10 cellular contexts compared by ENCODE assay signal in the genomic region with DNA sequence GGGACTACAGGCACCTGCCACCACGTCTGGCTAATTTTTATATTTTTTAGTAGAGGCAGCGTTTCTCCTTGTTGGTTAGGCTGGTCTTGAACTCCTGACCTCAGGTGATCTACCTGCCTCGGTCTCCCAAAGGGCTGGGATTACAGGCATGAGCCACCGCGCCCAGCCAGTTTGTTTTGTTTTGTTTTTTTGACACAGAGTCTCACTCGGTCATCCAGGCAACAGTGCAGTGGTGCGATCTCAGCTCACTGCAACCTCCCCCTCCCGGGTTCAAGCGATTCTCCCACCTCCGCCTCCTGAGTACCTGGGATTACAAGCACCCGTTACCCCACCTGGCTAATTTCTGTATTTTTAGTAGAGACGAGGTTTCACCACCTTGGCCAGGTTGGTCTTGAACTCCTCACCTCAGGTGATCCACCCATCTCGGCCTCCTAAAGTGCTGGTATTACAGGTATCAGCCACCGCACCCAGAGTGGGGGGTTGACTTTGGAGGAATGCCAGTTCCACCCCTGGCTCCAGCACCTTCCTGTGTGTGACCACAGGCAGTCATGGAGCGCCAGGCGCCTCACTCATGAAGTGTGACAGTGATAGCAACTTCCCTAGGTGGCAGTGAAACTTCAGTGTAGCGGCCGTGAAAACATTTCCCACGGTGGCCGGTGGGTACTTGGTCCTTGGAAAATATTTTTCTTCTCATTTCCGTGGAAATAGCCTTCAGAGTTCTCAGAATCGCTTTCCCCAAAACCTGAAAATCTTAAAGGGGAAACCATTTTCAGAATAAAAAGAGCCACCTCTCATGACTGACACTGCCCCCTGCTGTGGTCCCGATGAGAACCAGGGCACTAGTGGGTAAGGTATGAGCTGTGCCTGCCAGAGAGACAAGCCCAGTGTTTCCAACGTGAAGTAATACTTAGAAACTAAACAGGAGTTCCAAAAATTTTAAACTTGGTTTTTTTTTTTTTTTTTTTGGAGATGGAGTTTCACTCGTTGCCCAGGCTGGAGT. TPM values are rescaled to one million over a fixed set of nuclear protein-coding genes. Genes with fewer than 3 reads are reported as not detected.
DNase-seq lines count a peak whose midpoint lies in the region; TF ChIP-seq lines count a peak whose summit lies in the region.
"Had no signal": no experiment of that assay in that cellular context is flagged by ENCODE, and none has a peak within 500 bp of the region (broad histone marks: within the 10 kb centered on the region; RNA-seq: fewer than 3 reads in every experiment).

No MANE protein-coding gene starts in this region.

- H3K27me3 Mint-ChIP-seq in activated CD4-positive, alpha-beta memory T cell treated with anti-CD3 and anti-CD28 coated beads for 36 hours = peaks cover 20% of the 10 kb centered on the region
- peaks cover 6% of the 10 kb centered on the region for H3K27me3 Mint-ChIP-seq in glutamatergic neuron (ENCODE audit: unreplicated experiment)

- H3K27me3 ChIP-seq in liver (ENCODE audit: control insufficient read depth in 4 of 4, insufficient read depth in 4 of 4, low read length in 3 of 4) (no peaks in the 10 kb centered on the region), SJCRH30 (no peaks in the 10 kb centered on the region)

- POLR2A ChIA-PET in activated CD4-positive, alpha-beta memory T cell treated with anti-CD3 and anti-CD28 coated beads for 36 hours (lab: Charles Lee) = interaction anchor here (0.7 kb wide), 1 partner anchor 190 kb away, joined by 4 read pairs; no protein-coding TSS in a partner anchor

- H3K4me1 Mint-ChIP-seq in activated CD4-positive, alpha-beta memory T cell treated with anti-CD3 and anti-CD28 coated beads for 36 hours (ENCODE audit: low read depth) = peaks cover 35% of the 10 kb centered on the region
- peaks cover 5% of the 10 kb centered on the region for H3K4me1 Mint-ChIP-seq in glutamatergic neuron (ENCODE audit: low read depth, unreplicated experiment)

- TF ChIP-seq CTCF in C4-2B (conservative IDR thresholded peaks at IDR 0.05) (peak; percentile 21), GM12872 (IDR thresholded peaks at IDR 0.05; ENCODE audit: insufficient read depth, low read depth, low read length) (peak; percentile 37; the same call in 2 of the 3 replicates), liver (IDR thresholded peaks at IDR 0.05; ENCODE audit: low read depth, low read length, missing input control) (no peak), glutamatergic neuron (IDR thresholded peaks at IDR 0.05; ENCODE audit: partially characterized antibody, unreplicated experiment) (no peak)

- peaks cover 2% of the 10 kb centered on the region for H3K36me3 Mint-ChIP-seq in activated CD4-positive, alpha-beta memory T cell treated with anti-CD3 and anti-CD28 coated beads for 36 hours
- peaks cover 8% of the 10 kb centered on the region for H3K36me3 Mint-ChIP-seq in glutamatergic neuron (ENCODE audit: unreplicated experiment)

- peak; percentile 45 for DNase-seq in activated CD4-positive, alpha-beta memory T cell treated with anti-CD3 and anti-CD28 coated beads for 36 hours
- no peak for DNase-seq in glutamatergic neuron
- no peak for DNase-seq in SJCRH30
- DNase-seq in NCI-H2196 treated with DMSO at 0.1 percent for 48 hours (lab: John Stamatoyannopoulos, UW; ENCODE audit: unreplicated experiment) = no peak
- DNase-seq: caudate nucleus; NK-92 treated with Interleukin-12 subunit alpha and Interleukin-12 subunit beta, amount 100 ng/mL, for 24 hours had no signal

- peak; percentile 17 to 46 for TF ChIP-seq RAD21 in liver (IDR thresholded peaks at IDR 0.05)

- H3K9me3 ChIP-seq in liver (ENCODE audit: control insufficient read depth in 4 of 4, low read length in 3 of 4) (no peaks in the 10 kb centered on the region), SJCRH30 (replicated peaks) (no peaks in the 10 kb centered on the region; the same call in 1 of the 2 replicates)

- peaks cover 0 to 4% (median 2%) of the 10 kb centered on the region in 4 donors for H3K4me1 ChIP-seq in liver (ENCODE audit: control insufficient read depth in 4 of 4, insufficient read depth in 4 of 4, low read length in 3 of 4)
- H3K4me1 ChIP-seq in SJCRH30 = no peaks in the 10 kb centered on the region

- CTCF ChIA-PET in activated CD4-positive, alpha-beta memory T cell treated with anti-CD3 and anti-CD28 coated beads for 36 hours (lab: Charles Lee) = interaction anchor here (0.7 kb wide), 1 partner anchor 520 kb away, joined by 3 read pairs; no protein-coding TSS in a partner anchor

- H3K27ac Mint-ChIP-seq in activated CD4-positive, alpha-beta memory T cell treated with anti-CD3 and anti-CD28 coated beads for 36 hours = no peak overlapping the region
- no peak overlapping the region for H3K27ac Mint-ChIP-seq in glutamatergic neuron (ENCODE audit: unreplicated experiment)

- H3K4me3 ChIP-seq in liver (ENCODE audit: low read depth in 1 of 3, low read length in 3 of 3) = no peak overlapping the region
- no peak overlapping the region for H3K4me3 ChIP-seq in SJCRH30
- H3K4me3 ChIP-seq: heart left ventricle had no signal

- no peaks in the 10 kb centered on the region for H3K36me3 ChIP-seq in liver (ENCODE audit: control insufficient read depth in 4 of 4, insufficient read depth in 3 of 4, low read depth in 1 of 4, low read length in 3 of 4)
- no peaks in the 10 kb centered on the region for H3K36me3 ChIP-seq in SJCRH30
- H3K36me3 ChIP-seq: heart left ventricle had no signal

- WGBS in liver = 64% methylated on average over 25 of the region's 25 CpGs

- no peak overlapping the region for H3K9ac ChIP-seq in liver (ENCODE audit: low read depth in 1 of 2, low read length in 2 of 2)

- no peaks in the 10 kb centered on the region for H3K9me3 Mint-ChIP-seq in activated CD4-positive, alpha-beta memory T cell treated with anti-CD3 and anti-CD28 coated beads for 36 hours
- H3K9me3 Mint-ChIP-seq in glutamatergic neuron (ENCODE audit: unreplicated experiment) = peaks cover 8% of the 10 kb centered on the region

- no peak overlapping the region for H3K4me3 Mint-ChIP-seq in activated CD4-positive, alpha-beta memory T cell treated with anti-CD3 and anti-CD28 coated beads for 36 hours
- no peak overlapping the region for H3K4me3 Mint-ChIP-seq in glutamatergic neuron (ENCODE audit: unreplicated experiment)

- intact Hi-C loops in activated CD4-positive, alpha-beta memory T cell treated with anti-CD3 and anti-CD28 coated beads for 36 hours (cut with micrococcal nuclease) = loop anchor here (5.0 kb wide), 3 partner anchors 148 to 238 kb away; no protein-coding TSS in a partner anchor

- H3K27ac ChIP-seq in C4-2B (no peak overlapping the region), liver (ENCODE audit: low read depth in 1 of 2, low read length in 2 of 2) (no peak overlapping the region), SJCRH30 (no peak overlapping the region)
- H3K27ac ChIP-seq: heart left ventricle had no signal

TF ChIP-seq in liver, 16 proteins besides CTCF, POLR2A, EP300 and RAD21 (continues in another document):
- TF ChIP-seq, protein P1, sequence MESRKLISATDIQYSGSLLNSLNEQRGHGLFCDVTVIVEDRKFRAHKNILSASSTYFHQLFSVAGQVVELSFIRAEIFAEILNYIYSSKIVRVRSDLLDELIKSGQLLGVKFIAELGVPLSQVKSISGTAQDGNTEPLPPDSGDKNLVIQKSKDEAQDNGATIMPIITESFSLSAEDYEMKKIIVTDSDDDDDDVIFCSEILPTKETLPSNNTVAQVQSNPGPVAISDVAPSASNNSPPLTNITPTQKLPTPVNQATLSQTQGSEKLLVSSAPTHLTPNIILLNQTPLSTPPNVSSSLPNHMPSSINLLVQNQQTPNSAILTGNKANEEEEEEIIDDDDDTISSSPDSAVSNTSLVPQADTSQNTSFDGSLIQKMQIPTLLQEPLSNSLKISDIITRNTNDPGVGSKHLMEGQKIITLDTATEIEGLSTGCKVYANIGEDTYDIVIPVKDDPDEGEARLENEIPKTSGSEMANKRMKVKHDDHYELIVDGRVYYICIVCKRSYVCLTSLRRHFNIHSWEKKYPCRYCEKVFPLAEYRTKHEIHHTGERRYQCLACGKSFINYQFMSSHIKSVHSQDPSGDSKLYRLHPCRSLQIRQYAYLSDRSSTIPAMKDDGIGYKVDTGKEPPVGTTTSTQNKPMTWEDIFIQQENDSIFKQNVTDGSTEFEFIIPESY (IDR thresholded peaks at IDR 0.05) = no peak
- TF ChIP-seq, protein P2, sequence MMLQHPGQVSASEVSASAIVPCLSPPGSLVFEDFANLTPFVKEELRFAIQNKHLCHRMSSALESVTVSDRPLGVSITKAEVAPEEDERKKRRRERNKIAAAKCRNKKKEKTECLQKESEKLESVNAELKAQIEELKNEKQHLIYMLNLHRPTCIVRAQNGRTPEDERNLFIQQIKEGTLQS (IDR thresholded peaks at IDR 0.05) = no peak
- TF ChIP-seq NR2F2 (IDR thresholded peaks at IDR 0.05) (no peak), GABPA (IDR thresholded peaks at IDR 0.05 in 1 of 2, conservative IDR thresholded peaks at IDR 0.05 in 1 of 2) (no peak), RXRA (IDR thresholded peaks at IDR 0.05) (no peak), EGR1 (IDR thresholded peaks at IDR 0.05; ENCODE audit: low read depth in 2 of 2) (no peak), TAF1 (conservative IDR thresholded peaks at IDR 0.05) (no peak), YY1 (IDR thresholded peaks at IDR 0.05) (no peak)
- TF ChIP-seq, protein P3, sequence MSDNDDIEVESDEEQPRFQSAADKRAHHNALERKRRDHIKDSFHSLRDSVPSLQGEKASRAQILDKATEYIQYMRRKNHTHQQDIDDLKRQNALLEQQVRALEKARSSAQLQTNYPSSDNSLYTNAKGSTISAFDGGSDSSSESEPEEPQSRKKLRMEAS (IDR thresholded peaks at IDR 0.05) = no peak

RNA-seq across cellular contexts. Expression of a gene that starts 48.6 kb away (rescaled TPM):
- 10 to 100 TPM; 39.8 to 39.9 TPM for total RNA-seq in activated CD4-positive, alpha-beta memory T cell treated with anti-CD3 and anti-CD28 coated beads for 36 hours
- total RNA-seq in liver = 10 to 100 TPM in 1 of 2 donors, 1 to 10 TPM in 1; 9.2 to 12.9 TPM
- 1 to 10 TPM; 4.6 to 9.3 TPM for polyA plus RNA-seq in liver
- 15.7 TPM for total RNA-seq in glutamatergic neuron (ENCODE audit: unreplicated experiment)
- 21.8 and 25.7 TPM in 2 replicates for total RNA-seq in SJCRH30 (2014; rRNA removed; shearing (Covaris generic))

Comparison
In these comparisons a context has a peak if more than half of its experiments do, and no peak if none do; other contexts are left out.
1. CTCF ChIP-seq: peak in C4-2B (single experiment) and GM12872 (single experiment); none in liver (single experiment) and glutamatergic neuron (single experiment).